ENCODE assay signal across 1 cellular context in genomic region chr5:82147860-82148573, GRCh38.
TF ChIP-seq lines count a peak whose summit lies in the region.

No MANE protein-coding gene starts in this region.

TF ChIP-seq in GM23338, 12 proteins besides CTCF, POLR2A, EP300 and RAD21 (continued from another document):
- TF ChIP-seq EZH2phosphoT487 (IDR thresholded peaks at IDR 0.05; ENCODE audit: unreplicated experiment) (no peak), POLR2AphosphoS5 (IDR thresholded peaks at IDR 0.05; ENCODE audit: low read depth) (no peak), STAT1 (IDR thresholded peaks at IDR 0.05; ENCODE audit: unreplicated experiment) (no peak), ZNF114 (CRISPR knock-in tag; IDR thresholded peaks at IDR 0.05) (no peak), JUNB (IDR thresholded peaks at IDR 0.05; ENCODE audit: unreplicated experiment) (no peak), EZH2 (IDR thresholded peaks at IDR 0.05; ENCODE audit: low read depth, unreplicated experiment) (no peak), ZNF462 (CRISPR knock-in tag; IDR thresholded peaks at IDR 0.05) (no peak), REST (IDR thresholded peaks at IDR 0.05; ENCODE audit: unreplicated experiment) (no peak)
